ENCODE assay signal across 23 cellular contexts in the genomic region with DNA sequence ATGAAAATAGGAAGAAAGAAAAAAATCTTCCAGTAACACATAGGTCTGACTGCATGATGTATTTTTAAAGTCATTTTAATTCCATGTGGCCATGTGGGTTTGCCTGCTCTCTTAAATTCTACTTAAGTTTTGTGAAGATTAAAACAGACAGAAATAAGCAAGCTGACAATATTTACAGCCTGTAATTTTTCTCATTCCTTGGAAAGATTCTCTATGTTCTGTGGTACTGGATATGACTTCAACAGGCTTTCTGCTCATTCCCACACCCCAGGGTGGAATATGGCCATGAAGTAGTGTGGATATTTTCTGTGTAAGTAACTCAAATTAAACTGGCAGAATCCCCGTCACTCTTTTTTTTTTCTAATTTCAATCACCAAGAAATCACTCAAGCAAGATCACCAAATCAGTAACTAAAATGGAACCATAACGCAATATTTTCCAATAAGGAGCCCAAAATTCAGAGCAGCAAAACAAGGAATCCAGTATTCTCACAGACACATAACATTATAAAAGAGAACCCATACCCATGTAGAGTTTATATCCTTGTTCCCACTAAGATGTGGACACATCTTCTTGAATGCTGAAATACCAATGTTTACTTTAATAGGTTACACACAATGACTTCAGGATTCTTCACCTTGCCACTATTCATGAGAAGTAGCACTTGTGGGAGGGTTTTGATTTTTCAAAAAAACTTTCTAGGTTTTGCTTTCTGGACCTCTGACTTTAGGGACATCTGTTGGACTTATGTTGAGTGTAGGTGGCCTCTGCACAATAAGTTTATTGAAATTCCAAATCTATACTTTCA. TPM values are rescaled to one million over a fixed set of nuclear protein-coding genes. Genes with fewer than 3 reads are reported as not detected.
DNase-seq lines count a peak whose midpoint lies in the region; ATAC-seq and TF ChIP-seq lines count a peak whose summit lies in the region.
"Had no signal": no experiment of that assay in that cellular context is flagged by ENCODE, and none has a peak within 500 bp of the region (broad histone marks: within the 10 kb centered on the region; RNA-seq: fewer than 3 reads in every experiment).

No MANE protein-coding gene starts in this region.

- peak overlapping the region; percentile 84 for H3K27ac ChIP-seq in colonic mucosa
- peak overlapping the region; percentile 59 for H3K27ac ChIP-seq in muscle layer of colon (ENCODE audit: low read depth, low read length)
- H3K27ac ChIP-seq in thoracic aorta, result peak overlapping the region; percentile 66 to 95
- H3K27ac ChIP-seq: vagina had no signal

- ATAC-seq in thoracic aorta (ENCODE audit: insufficient number of reproducible peaks, low FRiP score, low read depth) (no peak), GM21360 (IDR thresholded peaks at IDR 0.05; ENCODE audit: unreplicated experiment) (no peak)
- ATAC-seq: activated naive CD8-positive, alpha-beta T cell treated with anti-CD3 and anti-CD28 coated beads, Interleukin-2, amount 50 U/mL, for 24 hours; CD8-positive, alpha-beta T cell; effector memory CD8-positive, alpha-beta T cell; left colon had no signal

- H3K9ac ChIP-seq in colonic mucosa (ENCODE audit: low read depth in 2 of 2, low read length in 2 of 2) (peak overlapping the region in 1 of 2 donors; percentile 58), muscle layer of colon (ENCODE audit: low read length) (peak overlapping the region; percentile 46)

- peaks cover 9% of the 10 kb centered on the region for H3K4me1 ChIP-seq in colonic mucosa
- peaks cover 71% of the 10 kb centered on the region for H3K4me1 ChIP-seq in muscle layer of colon (ENCODE audit: insufficient read depth, low read length)
- H3K4me1 ChIP-seq in thoracic aorta (ENCODE audit: control insufficient read depth in 1 of 2, low read depth in 2 of 2), result peaks cover 7 to 33% of the 10 kb centered on the region in 2 donors

- H3K9me3 ChIP-seq in colonic mucosa (no peaks in the 10 kb centered on the region), muscle layer of colon (ENCODE audit: low read length) (no peaks in the 10 kb centered on the region), thoracic aorta (no peaks in the 10 kb centered on the region)
- H3K9me3 ChIP-seq: spleen, vagina had no signal

- DNase-seq in HT-29 (ENCODE audit: low spot score), result peak; percentile 56
- peak; percentile 22 for DNase-seq in colonic mucosa
- DNase-seq in thoracic aorta (ENCODE audit: low spot score), result no peak
- no peak for DNase-seq in HPDE6-E6E7 (ENCODE audit: extremely low spot score)
- DNase-seq in NCI-H187 (lab: John Stamatoyannopoulos, UW), result no peak
- no peak for DNase-seq in DMS79 (lab: John Stamatoyannopoulos, UW)
- DNase-seq: activated CD8-positive, alpha-beta memory T cell treated with anti-CD3 and anti-CD28 coated beads for 24 hours; activated naive CD8-positive, alpha-beta T cell treated with anti-CD3 and anti-CD28 coated beads, Interleukin-2, amount 50 U/mL, for 24 hours; CD8-positive, alpha-beta T cell; central memory CD4-positive, alpha-beta T cell; DND-41; effector memory CD8-positive, alpha-beta T cell; HFFc6; hypothalamus; left colon; NCI-H1694 treated with DMSO at 0.1 percent for 48 hours; NCI-H446 treated with DMSO at 0.1 percent for 48 hours; NK-92 treated with Interleukin-12 subunit alpha and Interleukin-12 subunit beta, amount 100 ng/mL, for 24 hours had no signal

- no peak for TF ChIP-seq CTCF in colonic mucosa (IDR thresholded peaks at IDR 0.05)
- TF ChIP-seq CTCF in thoracic aorta (IDR thresholded peaks at IDR 0.05), result no peak

- intact Hi-C loops in colonic mucosa (cut with DNase I), result no loop called here

- H3K4me3 ChIP-seq in colonic mucosa (no peak overlapping the region), muscle layer of colon (ENCODE audit: low read depth in 1 of 2, low read length in 2 of 2) (no peak overlapping the region), thoracic aorta (no peak overlapping the region)
- H3K4me3 ChIP-seq: spleen, vagina had no signal

- H3K27me3 ChIP-seq in colonic mucosa (no peaks in the 10 kb centered on the region), muscle layer of colon (ENCODE audit: control insufficient read depth in 1 of 2, insufficient read depth in 2 of 2, low read length in 2 of 2) (no peaks in the 10 kb centered on the region), thoracic aorta (replicated peaks; ENCODE audit: insufficient read depth) (no peaks in the 10 kb centered on the region)
- H3K27me3 ChIP-seq: vagina had no signal

- H3K36me3 ChIP-seq in colonic mucosa, result no peaks in the 10 kb centered on the region
- H3K36me3 ChIP-seq in muscle layer of colon (ENCODE audit: insufficient read depth, low read length), result peaks cover 9% of the 10 kb centered on the region
- peaks cover 3% of the 10 kb centered on the region for H3K36me3 ChIP-seq in thoracic aorta
- H3K36me3 ChIP-seq: spleen had no signal

RNA-seq across cellular contexts. Expression of a gene that starts 5.7 kb away (rescaled TPM):
- total RNA-seq in HT-29 (2014; rRNA removed; shearing (Covaris generic)), result 22.1 and 29.3 TPM in 2 replicates
- 10 to 100 TPM in 1 of 2 donors, 1 to 10 TPM in 1; 9.6 to 18.7 TPM for total RNA-seq in colonic mucosa
- total RNA-seq in thoracic aorta, result 1 to 10 TPM in 1 of 2 donors, under 1 TPM in 1; 0.35 to 1.2 TPM

RNA-seq across cellular contexts. Expression of a gene that starts 7.2 kb away (rescaled TPM):
- total RNA-seq in HT-29 (2014; rRNA removed; shearing (Covaris generic)), result 2.2 and 3.7 TPM in 2 replicates
- total RNA-seq in colonic mucosa, result 1 to 10 TPM; 3.3 to 4.5 TPM
- 1 to 10 TPM; 3.7 to 6.1 TPM for total RNA-seq in thoracic aorta

RNA-seq across cellular contexts. Expression of a gene that starts 9.8 kb away (rescaled TPM):
- total RNA-seq in HT-29 (2014; rRNA removed; shearing (Covaris generic)), result 25.5 and 28.1 TPM in 2 replicates
- total RNA-seq in colonic mucosa (10 to 100 TPM; 10.9 to 29.6 TPM), thoracic aorta (not detected)
- total RNA-seq: CD8-positive, alpha-beta T cell had no signal

RNA-seq across cellular contexts. Expression of a gene that starts 14.6 kb away (rescaled TPM):
- total RNA-seq in HT-29 (2014; rRNA removed; shearing (Covaris generic)), result 27.8 and 29.0 TPM in 2 replicates
- 10 to 100 TPM; 13.3 to 14.1 TPM for total RNA-seq in colonic mucosa
- total RNA-seq in thoracic aorta, result 10 to 100 TPM in 1 of 2 donors, 1 to 10 TPM in 1; 6.5 to 29.3 TPM
- total RNA-seq: CD8-positive, alpha-beta T cell had no signal

RNA-seq across cellular contexts. Expression of a gene that starts 18.7 kb away (rescaled TPM):
- 5.6 and 10.7 TPM in 2 replicates for total RNA-seq in HT-29 (2014; rRNA removed; shearing (Covaris generic))
- total RNA-seq in colonic mucosa (10 to 100 TPM; 21.9 to 24.4 TPM), thoracic aorta (under 1 TPM; 0.28 to 0.54 TPM)
- total RNA-seq: CD8-positive, alpha-beta T cell; mucosa of gallbladder had no signal

Comparison
In these comparisons a context has a peak if more than half of its experiments do, and no peak if none do; other contexts are left out.
1. DNase-seq: peak in HT-29 (single experiment) and colonic mucosa (single experiment); none in thoracic aorta (single experiment), HPDE6-E6E7 (single experiment), NCI-H187 (0 of 2) and DMS79 (single experiment).
2. RNA of a gene that starts 5.7 kb away (total RNA-seq): 22.1 to 29.3 TPM in HT-29 and 9.6 to 18.7 TPM in colonic mucosa; 0.35 to 1.2 TPM in thoracic aorta; every median in the first group is over 4 times any median in the second.
3. RNA of a gene that starts 9.8 kb away (total RNA-seq): 10.9 to 29.6 TPM in colonic mucosa and 25.5 to 28.1 TPM in HT-29; not detected in thoracic aorta; every median in the first group is over 4 times any median in the second.
4. Peak in every context shown above with its lines, with median percentiles within 50 percentile points of each other: H3K27ac ChIP-seq.